21 cellular contexts compared by ENCODE assay signal in genomic region chr2:11524470-11524869, GRCh38.
"Had no signal": no experiment of that assay in that cellular context is flagged by ENCODE, and none has a peak within 500 bp of the region (broad histone marks: within the 10 kb centered on the region; RNA-seq: fewer than 3 reads in every experiment).

No MANE protein-coding gene starts in this region.

- H3K4me3 ChIP-seq: ascending aorta, body of pancreas, Peyer's patch, SJCRH30 had no signal

- H3K27me3 ChIP-seq: ascending aorta, body of pancreas, Peyer's patch had no signal

- ATAC-seq: activated T-cell treated with anti-CD3 and anti-CD28 coated beads, Interleukin-2, amount 50 U/mL, for 72 hours; body of pancreas had no signal

- H3K27ac ChIP-seq: ascending aorta, body of pancreas, Peyer's patch, RWPE1, SJCRH30, VCaP had no signal

- H3K9me3 ChIP-seq: ascending aorta, body of pancreas, Peyer's patch, SJCRH30, SK-N-SH had no signal

- H3K4me1 ChIP-seq: ascending aorta, body of pancreas, Peyer's patch, SJCRH30 had no signal

- H3K36me3 ChIP-seq: ascending aorta, Peyer's patch, SJCRH30 had no signal

- DNase-seq: activated CD4-positive, alpha-beta memory T cell treated with anti-CD3 and anti-CD28 coated beads for 36 hours; activated CD4-positive, alpha-beta T cell treated with anti-CD3 and anti-CD28 coated beads, Interleukin-2, amount 10 ng/mL, durations not matched to agents 7 days and 5 days; activated CD4-positive, CD25-positive, alpha-beta regulatory T cell; activated CD8-positive, alpha-beta memory T cell treated with anti-CD3 and anti-CD28 coated beads, Interleukin-2, amount 50 U/mL, for 4 hours; activated T-cell treated with anti-CD3 and anti-CD28 coated beads, Interleukin-2, amount 50 U/mL, for 72 hours; body of pancreas; MM.1S; NCI-H1105; NCI-H1436; NCI-H1694 treated with DMSO at 0.1 percent for 48 hours; NCI-H2029 treated with DMSO at 0.1 percent for 48 hours; NCI-H510A treated with DMSO at 0.1 percent for 48 hours; NCI-H69; Peyer's patch; Right ventricle myocardium superior; SJCRH30; SK-N-SH; T-helper 1 cell had no signal
